ENCODE assay signal across 20 cellular contexts in the genomic region with DNA sequence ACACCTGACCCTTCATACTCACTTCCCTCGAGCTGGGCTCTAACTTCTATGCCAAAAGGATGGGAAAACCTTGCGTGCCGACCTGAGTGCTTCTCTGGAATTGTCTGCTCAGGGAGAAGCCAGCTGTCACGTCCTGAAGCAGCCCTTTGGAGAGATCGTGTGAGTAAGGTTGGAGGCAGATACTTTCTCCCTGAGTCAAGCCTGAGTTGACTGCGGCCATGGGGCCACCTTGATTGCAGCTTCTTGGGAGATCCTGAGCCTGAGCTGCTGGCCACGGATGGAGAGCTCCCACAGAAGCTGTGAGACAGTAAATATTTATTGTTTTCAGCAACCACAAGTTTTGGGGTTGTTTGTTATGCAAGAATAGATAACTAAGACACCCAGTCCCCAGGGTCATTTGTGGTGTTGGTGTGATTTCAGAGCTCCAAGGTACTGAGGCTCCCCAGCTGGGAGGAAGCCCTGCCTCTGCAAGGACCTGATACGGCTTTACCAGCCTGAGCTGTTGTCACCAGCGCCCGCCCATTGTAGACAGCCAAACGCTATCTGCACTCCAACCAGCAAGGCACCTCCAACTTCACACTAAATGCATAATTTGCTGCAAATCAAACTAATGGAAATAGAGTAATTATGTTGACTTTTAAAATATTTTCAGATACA.
"Had no signal": no experiment of that assay in that cellular context is flagged by ENCODE, and none has a peak within 500 bp of the region (broad histone marks: within the 10 kb centered on the region; RNA-seq: fewer than 3 reads in every experiment).

No MANE protein-coding gene starts in this region.

- DNase-seq: activated CD4-positive, alpha-beta memory T cell treated with anti-CD3 and anti-CD28 coated beads, Interleukin-2, amount 10 ng/mL, durations not matched to agents 7 days and 5 days; activated CD4-positive, alpha-beta T cell treated with anti-CD3 and anti-CD28 coated beads for 4 hours; activated CD4-positive, CD25-positive, alpha-beta regulatory T cell; activated naive CD8-positive, alpha-beta T cell treated with anti-CD3 and anti-CD28 coated beads for 36 hours; activated T-cell treated with anti-CD3 and anti-CD28 coated beads, Interleukin-2, amount 50 U/mL, for 24 hours; central memory CD4-positive, alpha-beta T cell; foreskin keratinocyte; lower lobe of right lung; mesendoderm; mucosa of descending colon; naive B cell; occipital lobe; retina; spleen; stimulated activated CD4-positive, alpha-beta T cell treated with anti-CD3 and anti-CD28 coated beads, Interleukin-4, amount 100 ng/mL, for 24 hours; stimulated activated naive CD8-positive, alpha-beta T cell treated with anti-CD3 and anti-CD28 coated beads, Interleukin-15, Interleukin-2, amounts not matched to agents 100 U/mL and 50 U/mL, for 24 hours; T-helper 9 cell had no signal

- H3K27ac ChIP-seq: foreskin keratinocyte, lower lobe of right lung, spleen, upper lobe of left lung had no signal

- ATAC-seq: activated T-helper 17 cell treated with anti-CD3 and anti-CD28 coated beads, Interleukin-2, amount 50 U/mL, for 72 hours; foreskin keratinocyte; left lobe of liver; lower lobe of right lung; mucosa of descending colon; stimulated activated naive CD8-positive, alpha-beta T cell treated with anti-CD3 and anti-CD28 coated beads, Interleukin-15, Interleukin-2, amounts not matched to agents 100 U/mL and 50 U/mL, for 24 hours had no signal

- H3K36me3 ChIP-seq: lower lobe of right lung, spleen, upper lobe of left lung had no signal

- H3K4me1 Mint-ChIP-seq: activated CD4-positive, alpha-beta memory T cell treated with anti-CD3 and anti-CD28 coated beads, Interleukin-2, amount 10 ng/mL, durations not matched to agents 7 days and 5 days; activated naive CD8-positive, alpha-beta T cell treated with anti-CD3 and anti-CD28 coated beads for 36 hours; activated T-helper 17 cell treated with anti-CD3 and anti-CD28 coated beads, Interleukin-2, amount 50 U/mL, for 72 hours; naive B cell had no signal

- H3K9me3 Mint-ChIP-seq: activated CD4-positive, alpha-beta memory T cell treated with anti-CD3 and anti-CD28 coated beads, Interleukin-2, amount 10 ng/mL, durations not matched to agents 7 days and 5 days; activated naive CD8-positive, alpha-beta T cell treated with anti-CD3 and anti-CD28 coated beads for 36 hours; activated T-cell treated with anti-CD3 and anti-CD28 coated beads, Interleukin-2, amount 50 U/mL, for 24 hours; activated T-helper 17 cell treated with anti-CD3 and anti-CD28 coated beads, Interleukin-2, amount 50 U/mL, for 72 hours had no signal

- H3K9me3 ChIP-seq: lower lobe of right lung, mucosa of descending colon, upper lobe of left lung had no signal

- H3K36me3 Mint-ChIP-seq: activated naive CD8-positive, alpha-beta T cell treated with anti-CD3 and anti-CD28 coated beads for 36 hours; naive B cell had no signal

- H3K4me3 Mint-ChIP-seq: activated CD4-positive, alpha-beta memory T cell treated with anti-CD3 and anti-CD28 coated beads, Interleukin-2, amount 10 ng/mL, durations not matched to agents 7 days and 5 days; activated naive CD8-positive, alpha-beta T cell treated with anti-CD3 and anti-CD28 coated beads for 36 hours; activated T-cell treated with anti-CD3 and anti-CD28 coated beads, Interleukin-2, amount 50 U/mL, for 24 hours; activated T-helper 17 cell treated with anti-CD3 and anti-CD28 coated beads, Interleukin-2, amount 50 U/mL, for 72 hours; naive B cell had no signal

- H3K4me3 ChIP-seq: lower lobe of right lung, mucosa of descending colon, spleen, upper lobe of left lung had no signal

- H3K27ac Mint-ChIP-seq: activated CD4-positive, alpha-beta memory T cell treated with anti-CD3 and anti-CD28 coated beads, Interleukin-2, amount 10 ng/mL, durations not matched to agents 7 days and 5 days; activated naive CD8-positive, alpha-beta T cell treated with anti-CD3 and anti-CD28 coated beads for 36 hours; activated T-cell treated with anti-CD3 and anti-CD28 coated beads, Interleukin-2, amount 50 U/mL, for 24 hours; activated T-helper 17 cell treated with anti-CD3 and anti-CD28 coated beads, Interleukin-2, amount 50 U/mL, for 72 hours; naive B cell had no signal

- H3K4me1 ChIP-seq: foreskin keratinocyte, lower lobe of right lung, spleen, upper lobe of left lung had no signal

- H3K27me3 ChIP-seq: upper lobe of left lung had no signal
